In genomic region chr5:123449424-123449823, GRCh38 we compare ENCODE assay signal across 19 cellular contexts.
"Had no signal": no experiment of that assay in that cellular context is flagged by ENCODE, and none has a peak within 500 bp of the region (broad histone marks: within the 10 kb centered on the region; RNA-seq: fewer than 3 reads in every experiment).

No MANE protein-coding gene starts in this region.

- H3K27me3 ChIP-seq: ascending aorta, gastrocnemius medialis, heart left ventricle had no signal

- H3K9me3 ChIP-seq: ascending aorta, gastrocnemius medialis, heart left ventricle, mucosa of descending colon had no signal

- H3K4me1 ChIP-seq: ascending aorta, gastrocnemius medialis had no signal

- H3K36me3 ChIP-seq: ascending aorta, gastrocnemius medialis, heart left ventricle had no signal

- H3K27ac ChIP-seq: ascending aorta, epithelial cell of prostate, gastrocnemius medialis, heart left ventricle had no signal

- DNase-seq: activated naive CD4-positive, alpha-beta T cell treated with anti-CD3 and anti-CD28 coated beads for 36 hours; activated naive CD8-positive, alpha-beta T cell treated with anti-CD3 and anti-CD28 coated beads, Interleukin-2, amount 50 U/mL, for 24 hours; dermis blood vessel endothelial cell; effector memory CD8-positive, alpha-beta T cell; gastrocnemius medialis; heart left ventricle; immature natural killer cell; left cardiac atrium; mucosa of descending colon; natural killer cell; occipital lobe; right cardiac atrium; small intestine; stimulated activated CD4-positive, alpha-beta T cell treated with anti-CD3 and anti-CD28 coated beads, Interleukin-4, amount 100 ng/mL, for 24 hours; stimulated activated naive CD4-positive, alpha-beta T cell treated with Interleukin-2 at 50 U/mL for 16 hours; T1000 had no signal

- H3K4me3 ChIP-seq: ascending aorta, gastrocnemius medialis, heart left ventricle, mucosa of descending colon had no signal

- FAIRE-seq: small intestine had no signal

- ATAC-seq: activated CD4-positive, CD25-positive, alpha-beta regulatory T cell treated with anti-CD3 and anti-CD28 coated beads, Interleukin-2, amount 50 U/mL, for 24 hours; activated naive CD8-positive, alpha-beta T cell treated with anti-CD3 and anti-CD28 coated beads, Interleukin-2, amount 50 U/mL, for 24 hours; effector memory CD8-positive, alpha-beta T cell; gastrocnemius medialis; heart left ventricle; left cardiac atrium; mucosa of descending colon; natural killer cell; right cardiac atrium had no signal
